Comparison of ENCODE assay signal across 16 cellular contexts in genomic region chr1:45566722-45567121, GRCh38. TPM values are rescaled to one million over a fixed set of nuclear protein-coding genes. Genes with fewer than 3 reads are reported as not detected.
DNase-seq lines count a peak whose midpoint lies in the region; ATAC-seq and TF ChIP-seq lines count a peak whose summit lies in the region.
"Had no signal": no experiment of that assay in that cellular context is flagged by ENCODE, and none has a peak within 500 bp of the region (broad histone marks: within the 10 kb centered on the region; RNA-seq: fewer than 3 reads in every experiment).

No MANE protein-coding gene starts in this region.

- H4K20me1 ChIP-seq in BLaER1 treated with 17β-estradiol and CSF1 and Interleukin-3, amounts not matched to agents 10 nM and 100 nM = peaks cover 24 to 96% (median 56%) of the 10 kb centered on the region in 11 experiments; a peak in 20 of 22 replicates

- intact Hi-C loops in left ventricle myocardium inferior (cut with micrococcal nuclease) = loop anchor here (5.0 kb wide), 1 partner anchor 59 kb away; no protein-coding TSS in a partner anchor
- intact Hi-C loops in posterior vena cava (cut with DNase I) = loop anchor here (5.0 kb wide), 3 partner anchors 44 to 204 kb away; partner anchors contain the start of gene PRDX1 (in 1 of the 2)
- intact Hi-C loops in A673 (cut with micrococcal nuclease; ENCODE audit: unreplicated experiment) = no loop called here

- BruUV-seq in A673 (replicated peaks; lab: Mats Ljungman, UMichigan) = no TSS peak

- CTCF ChIA-PET in A673 (lab: Charles Lee) = no interaction called here

- no peak overlapping the region for H3K27ac Mint-ChIP-seq in chondrocyte (ENCODE audit: unreplicated experiment)
- H3K27ac Mint-ChIP-seq: WTC11 had no signal

- DNase-seq in chondrocyte (ENCODE audit: low spot score) = peak; percentile 55
- peak; percentile 61 for DNase-seq in left ventricle myocardium inferior
- DNase-seq in posterior vena cava (ENCODE audit: low spot score) = peak; percentile 89
- no peak for DNase-seq in NCI-H1092 treated with DMSO at 0.1 percent for 48 hours (lab: John Stamatoyannopoulos, UW)
- no peak for DNase-seq in A673 (ENCODE audit: low spot score)
- DNase-seq: ACHN; activated naive CD4-positive, alpha-beta T cell; islet precursor cell; NCI-H2081; NCI-H526; T-helper 1 cell had no signal

- peaks cover 37% of the 10 kb centered on the region for H3K36me3 Mint-ChIP-seq in chondrocyte (ENCODE audit: low read depth)

- peak overlapping the region in 6 of 11 experiments; percentile 2 to 46 (median 18); a peak in 4 of 22 replicates for H3K27ac ChIP-seq in BLaER1 treated with 17β-estradiol and CSF1 and Interleukin-3, amounts not matched to agents 10 nM and 100 nM
- peak overlapping the region; percentile 43 for H3K27ac ChIP-seq in left ventricle myocardium inferior (replicated peaks)
- H3K27ac ChIP-seq in A673 (ENCODE audit: low read depth, low read length, poor library complexity, severe bottlenecking) = no peak overlapping the region

- no peaks in the 10 kb centered on the region for H3K27me3 ChIP-seq in BLaER1 treated with 17β-estradiol and CSF1 and Interleukin-3, amounts not matched to agents 10 nM and 100 nM
- H3K27me3 ChIP-seq in left ventricle myocardium inferior (ENCODE audit: low read depth) (no peaks in the 10 kb centered on the region), A673 (replicated peaks; ENCODE audit: insufficient read depth, low read depth, low read length, poor library complexity) (no peaks in the 10 kb centered on the region)

- H3K27me3 Mint-ChIP-seq in chondrocyte (ENCODE audit: low read depth) = no peaks in the 10 kb centered on the region

- H3K4me1 Mint-ChIP-seq in chondrocyte (ENCODE audit: low read depth) = peaks cover 4% of the 10 kb centered on the region

- TF ChIP-seq CTCF in chondrocyte (IDR thresholded peaks at IDR 0.05) = no peak
- no peak for TF ChIP-seq CTCF in left ventricle myocardium inferior (IDR thresholded peaks at IDR 0.05; ENCODE audit: borderline replicate concordance)
- no peak for TF ChIP-seq CTCF in A673 (conservative IDR thresholded peaks at IDR 0.05; ENCODE audit: low read depth, low read length)

- peaks cover 0 to 30% (median 8%) of the 10 kb centered on the region in 10 experiments; a peak in 13 of 20 replicates for H3K4me1 ChIP-seq in BLaER1 treated with 17β-estradiol and CSF1 and Interleukin-3, amounts not matched to agents 10 nM and 100 nM
- peaks cover 13% of the 10 kb centered on the region for H3K4me1 ChIP-seq in left ventricle myocardium inferior
- H3K4me1 ChIP-seq in A673 (ENCODE audit: insufficient read depth, low read length, poor library complexity, severe bottlenecking) = no peaks in the 10 kb centered on the region

- H3K4me3 ChIP-seq in BLaER1 treated with 17β-estradiol and CSF1 and Interleukin-3, amounts not matched to agents 10 nM and 100 nM = no peak overlapping the region
- H3K4me3 ChIP-seq in left ventricle myocardium inferior = no peak overlapping the region
- H3K4me3 ChIP-seq in A673 (ENCODE audit: low read depth, low read length, poor library complexity, severe bottlenecking) = no peak overlapping the region

- no peaks in the 10 kb centered on the region for H3K9me3 Mint-ChIP-seq in chondrocyte (ENCODE audit: low read depth)
- H3K9me3 Mint-ChIP-seq: WTC11 had no signal

- peaks cover 90 to 98% (median 96%) of the 10 kb centered on the region in 11 experiments for H3K36me3 ChIP-seq in BLaER1 treated with 17β-estradiol and CSF1 and Interleukin-3, amounts not matched to agents 10 nM and 100 nM
- H3K36me3 ChIP-seq in left ventricle myocardium inferior (peaks cover 47% of the 10 kb centered on the region), A673 (ENCODE audit: insufficient read depth, low read length, poor library complexity, severe bottlenecking) (peaks cover 66% of the 10 kb centered on the region)

- peak overlapping the region in 7 of 11 experiments; percentile 3 to 49 (median 33); a peak in 10 of 22 replicates for H3K9ac ChIP-seq in BLaER1 treated with 17β-estradiol and CSF1 and Interleukin-3, amounts not matched to agents 10 nM and 100 nM

- H3K9me3 ChIP-seq in BLaER1 treated with 17β-estradiol and CSF1 and Interleukin-3, amounts not matched to agents 10 nM and 100 nM (replicated peaks in 1 of 11) = no peaks in the 10 kb centered on the region
- no peaks in the 10 kb centered on the region for H3K9me3 ChIP-seq in left ventricle myocardium inferior (replicated peaks)
- H3K9me3 ChIP-seq in A673 (ENCODE audit: low read depth, low read length, poor library complexity, severe bottlenecking) = no peaks in the 10 kb centered on the region

- POLR2A ChIA-PET in A673 (lab: Charles Lee; ENCODE audit: low non-redundant PET) = interaction anchor here (0.5 kb wide), 1 partner anchor 428 kb away, joined by 3 read pairs; no protein-coding TSS in a partner anchor

- no peak for ATAC-seq in HG03378 (IDR thresholded peaks at IDR 0.05; ENCODE audit: unreplicated experiment)
- no peak for ATAC-seq in GM21619 (IDR thresholded peaks at IDR 0.05; ENCODE audit: unreplicated experiment)
- ATAC-seq: Panc1, WTC11 had no signal

- peak overlapping the region in 2 of 11 experiments; percentile 0 to 40; a peak in 1 of 22 replicates for H3K4me2 ChIP-seq in BLaER1 treated with 17β-estradiol and CSF1 and Interleukin-3, amounts not matched to agents 10 nM and 100 nM

- H3K4me3 Mint-ChIP-seq in chondrocyte (ENCODE audit: unreplicated experiment) = no peak overlapping the region
- H3K4me3 Mint-ChIP-seq: WTC11 had no signal

RNA-seq across cellular contexts. Expression of gene AKR1A1, which starts 16.1 kb away (rescaled TPM):
- 154 to 206 TPM (median 167 TPM) in 3 replicates for total RNA-seq in chondrocyte
- total RNA-seq in left ventricle myocardium inferior = 45.4 TPM
- total RNA-seq in posterior vena cava = 100 to 1,000 TPM in 1 of 2 donors, 10 to 100 TPM in 1; 97.2 to 119 TPM
- 183 and 189 TPM in 2 replicates for total RNA-seq in A673 (2021)

RNA-seq across cellular contexts. Expression of gene NASP, which starts 17.1 kb away (rescaled TPM):
- total RNA-seq in chondrocyte = 38.9 to 76.9 TPM (median 42.3 TPM) in 3 replicates
- 34.5 TPM for total RNA-seq in left ventricle myocardium inferior
- 10 to 100 TPM; 36.7 to 45.5 TPM for total RNA-seq in posterior vena cava
- 392 and 403 TPM in 2 replicates for total RNA-seq in A673 (2021)

RNA-seq across cellular contexts. Expression of gene PRDX1, which starts 45.0 kb away (rescaled TPM):
- total RNA-seq in chondrocyte (291 to 523 TPM (median 297 TPM) in 3 replicates), left ventricle myocardium inferior (255 TPM), posterior vena cava (100 to 1,000 TPM; 255 to 329 TPM), A673 (2021) (947 and 1,108 TPM in 2 replicates)

RNA-seq across cellular contexts. Expression of gene CCDC17, which starts 57.1 kb away (rescaled TPM):
- total RNA-seq in chondrocyte (0.90 to 2.8 TPM (median 0.90 TPM) in 3 replicates), left ventricle myocardium inferior (1.2 TPM), posterior vena cava (1 to 10 TPM; 1.5 to 2.3 TPM), A673 (2021) (2.0 and 3.2 TPM in 2 replicates)

Comparison
In these comparisons a context has a peak if more than half of its experiments do, and no peak if none do; other contexts are left out.
1. DNase-seq: peak in chondrocyte (single experiment), left ventricle myocardium inferior (single experiment) and posterior vena cava (single experiment); none in NCI-H1092 treated with DMSO at 0.1 percent for 48 hours (single experiment) and A673 (single experiment).